Comparison of ENCODE assay signal across 23 cellular contexts in genomic region chr1:184646824-184647223, GRCh38.
"Had no signal": no experiment of that assay in that cellular context is flagged by ENCODE, and none has a peak within 500 bp of the region (broad histone marks: within the 10 kb centered on the region; RNA-seq: fewer than 3 reads in every experiment).

No MANE protein-coding gene starts in this region.

- H3K9me3 ChIP-seq: left ventricle myocardium inferior, pancreas, right lobe of liver, stomach, tibial nerve had no signal

- H3K4me3 ChIP-seq: left ventricle myocardium inferior, pancreas, right lobe of liver, skin epidermis, stomach, tibial nerve had no signal

- H3K36me3 Mint-ChIP-seq: activated naive CD4-positive, alpha-beta T cell treated with anti-CD3 and anti-CD28 coated beads, Interleukin-2, amount 50 U/mL, for 24 hours; brain; mesothelial cell of epicardium had no signal

- H3K27me3 Mint-ChIP-seq: activated CD4-positive, alpha-beta T cell treated with anti-CD3 and anti-CD28 coated beads, Interleukin-2, amount 10 ng/mL, durations not matched to agents 7 days and 5 days had no signal

- H3K27ac Mint-ChIP-seq: activated CD4-positive, alpha-beta T cell treated with anti-CD3 and anti-CD28 coated beads, Interleukin-2, amount 10 ng/mL, durations not matched to agents 7 days and 5 days; activated CD8-positive, alpha-beta T cell treated with anti-CD3 and anti-CD28 coated beads for 36 hours; activated T-helper 17 cell treated with anti-CD3 and anti-CD28 coated beads, Interleukin-2, amount 50 U/mL, for 72 hours; mesothelial cell of epicardium; naive B cell had no signal

- H3K4me1 Mint-ChIP-seq: activated CD4-positive, alpha-beta T cell treated with anti-CD3 and anti-CD28 coated beads, Interleukin-2, amount 10 ng/mL, durations not matched to agents 7 days and 5 days; activated naive CD4-positive, alpha-beta T cell treated with anti-CD3 and anti-CD28 coated beads, Interleukin-2, amount 50 U/mL, for 24 hours; activated T-helper 17 cell treated with anti-CD3 and anti-CD28 coated beads, Interleukin-2, amount 50 U/mL, for 72 hours; naive B cell had no signal

- H3K4me3 Mint-ChIP-seq: activated CD4-positive, alpha-beta T cell treated with anti-CD3 and anti-CD28 coated beads, Interleukin-2, amount 10 ng/mL, durations not matched to agents 7 days and 5 days; activated CD8-positive, alpha-beta T cell treated with anti-CD3 and anti-CD28 coated beads for 36 hours; activated naive CD4-positive, alpha-beta T cell treated with anti-CD3 and anti-CD28 coated beads, Interleukin-2, amount 50 U/mL, for 24 hours; activated T-cell treated with anti-CD3 and anti-CD28 coated beads, Interleukin-2, amount 50 U/mL, for 4 hours; activated T-helper 17 cell treated with anti-CD3 and anti-CD28 coated beads, Interleukin-2, amount 50 U/mL, for 72 hours; brain; mesothelial cell of epicardium; naive B cell had no signal

- DNase-seq: activated CD4-positive, alpha-beta T cell treated with anti-CD3 and anti-CD28 coated beads for 1 hour; activated CD4-positive, alpha-beta T cell treated with anti-CD3 and anti-CD28 coated beads, Interleukin-2, amount 10 ng/mL, durations not matched to agents 7 days and 5 days; activated CD8-positive, alpha-beta T cell treated with anti-CD3 and anti-CD28 coated beads for 36 hours; activated T-cell treated with anti-CD3 and anti-CD28 coated beads, Interleukin-2, amount 50 U/mL, for 4 hours; anterior cingulate cortex; foreskin melanocyte; glutamatergic neuron; islet precursor cell; left ventricle myocardium inferior; naive B cell; pancreas; right lobe of liver; stimulated activated CD4-positive, alpha-beta T cell treated with anti-CD3 and anti-CD28 coated beads, Interleukin-12 subunit alpha, Interleukin-12 subunit beta, amount 100 ng/mL, for 4 hours; stimulated activated CD4-positive, alpha-beta T cell treated with anti-CD3 and anti-CD28 coated beads, Interleukin-4, amount 100 ng/mL, for 1 hour; stomach; T-helper 2 cell had no signal

- H3K4me1 ChIP-seq: pancreas had no signal

- H3K9me3 Mint-ChIP-seq: activated CD4-positive, alpha-beta T cell treated with anti-CD3 and anti-CD28 coated beads, Interleukin-2, amount 10 ng/mL, durations not matched to agents 7 days and 5 days; activated naive CD4-positive, alpha-beta T cell treated with anti-CD3 and anti-CD28 coated beads, Interleukin-2, amount 50 U/mL, for 24 hours; activated T-cell treated with anti-CD3 and anti-CD28 coated beads, Interleukin-2, amount 50 U/mL, for 4 hours had no signal

- H3K36me3 ChIP-seq: left ventricle myocardium inferior, pancreas, right lobe of liver, stomach, tibial nerve had no signal

- ATAC-seq: activated CD8-positive, alpha-beta T cell treated with anti-CD3 and anti-CD28 coated beads for 36 hours; activated T-cell treated with anti-CD3 and anti-CD28 coated beads, Interleukin-2, amount 50 U/mL, for 4 hours; activated T-helper 17 cell treated with anti-CD3 and anti-CD28 coated beads, Interleukin-2, amount 50 U/mL, for 72 hours; esophagus mucosa; pancreas; right lobe of liver had no signal

- H3K27me3 ChIP-seq: pancreas, right lobe of liver, stomach, tibial nerve had no signal

- H3K27ac ChIP-seq: left ventricle myocardium inferior, pancreas, right lobe of liver, skin epidermis, stomach, tibial nerve had no signal
